Comparison of ENCODE assay signal across 8 cellular contexts in genomic region chr16:588889-589657, GRCh38. TPM values are rescaled to one million over a fixed set of nuclear protein-coding genes. Genes with fewer than 3 reads are reported as not detected.
DNase-seq lines count a peak whose midpoint lies in the region; ATAC-seq, FAIRE-seq and TF ChIP-seq lines count a peak whose summit lies in the region.

No MANE protein-coding gene starts in this region.

- peak overlapping the region; percentile 63 to 97 (median 84) for H3K4me3 ChIP-seq in heart left ventricle

- H3K4me3 Mint-ChIP-seq in type B pancreatic cell: peak overlapping the region; percentile 98

- H3K36me3 Mint-ChIP-seq in type B pancreatic cell: peaks cover 4% of the 10 kb centered on the region

- 0 to 1% (median 0%) methylated on average over 97 to 107 of the region's 107 CpGs for WGBS in adipose tissue, 3 donors
- 0 to 1% (median 1%) methylated on average over 5 to 107 of the region's 107 CpGs for whole genome bisulfite sequencing in heart left ventricle, 4 donors

- H3K27ac Mint-ChIP-seq in type B pancreatic cell: peak overlapping the region; percentile 99

- no peaks in the 10 kb centered on the region for H3K9me3 Mint-ChIP-seq in type B pancreatic cell

- peaks cover 5 to 68% (median 34%) of the 10 kb centered on the region in 12 donors for H3K4me1 ChIP-seq in heart left ventricle

- H3K36me3 ChIP-seq in heart left ventricle: peaks cover 0 to 8% (median 0%) of the 10 kb centered on the region in 9 donors

- TF ChIP-seq CTCF in heart left ventricle (IDR thresholded peaks at IDR 0.05) (no peak), type B pancreatic cell (conservative IDR thresholded peaks at IDR 0.05) (no peak)

- no peaks in the 10 kb centered on the region for H3K9me3 ChIP-seq in heart left ventricle

- ATAC-seq in HG02798 (IDR thresholded peaks at IDR 0.05; ENCODE audit: poor library complexity, unreplicated experiment) (peak; percentile 74), heart left ventricle (peak; percentile 84 to 92 (median 89))

- H3K27me3 Mint-ChIP-seq in type B pancreatic cell: no peaks in the 10 kb centered on the region

- H3K27me3 ChIP-seq in heart left ventricle: no peaks in the 10 kb centered on the region

- TF ChIP-seq POLR2A in GM12892 (IDR thresholded peaks at IDR 0.05; ENCODE audit: low read depth, low read length) (peak; percentile 90), heart left ventricle (IDR thresholded peaks at IDR 0.05) (peak; percentile 47 to 92)

- peak; percentile 88 for DNase-seq in GM12892 (ENCODE audit: insufficient read length)
- peak; percentile 89 for DNase-seq in NCI-H1436 (lab: John Stamatoyannopoulos, UW)
- DNase-seq in SW480 (ENCODE audit: low spot score): peak; percentile 89
- DNase-seq in heart left ventricle: peak; percentile 97 to 99 (median 98)
- DNase-seq in posterior cingulate gyrus: peak; percentile 95 to 100 (median 98)
- peak; percentile 99 for DNase-seq in type B pancreatic cell (ENCODE audit: extremely low spot score, unreplicated experiment)

- H3K27ac ChIP-seq in adipose tissue (ENCODE audit: low read depth, low read length): peak overlapping the region; percentile 63
- peak overlapping the region; percentile 89 to 100 (median 98) for H3K27ac ChIP-seq in heart left ventricle

- H3K4me1 Mint-ChIP-seq in type B pancreatic cell (ENCODE audit: unreplicated experiment): peaks cover 31% of the 10 kb centered on the region

- FAIRE-seq in GM12892 (lab: Jason Lieb, UNC): no peak

- intact Hi-C loops in heart left ventricle (cut with DNase I): loop anchor here in 5 of 10 donors (1.0 to 10.0 kb wide), 4 partner anchors 47 to 66 kb away; partner anchors contain the start of genes MCRIP2 (in 2 of the 5), WDR90 (in 2 of the 5) and METTL26 (in 1 of the 5)
- intact Hi-C loops in posterior cingulate gyrus (cut with DNase I): loop anchor here (10.0 kb wide), 1 partner anchor 64 kb away; the partner anchor contains the start of gene CAPN15

RNA-seq across cellular contexts. Expression of gene RAB40C, which starts 0.8 kb away (rescaled TPM):
- 2.5 TPM for polyA plus RNA-seq in GM12892 (2012; ENCODE audit: missing spikeins)
- polyA plus RNA-seq in adipose tissue (10 to 100 TPM; 16.0 to 42.5 (median 21.2) TPM), heart left ventricle (10 to 100 TPM; 15.2 to 22.0 TPM)
- total RNA-seq in heart left ventricle (10 to 100 TPM; 10.2 to 17.8 (median 12.6) TPM), type B pancreatic cell (ENCODE audit: low replicate concordance) (21.4 and 26.5 TPM in 2 replicates)

RNA-seq across cellular contexts. Expression of gene PIGQ, which starts 19.3 kb away (rescaled TPM):
- 5.1 TPM for polyA plus RNA-seq in GM12892 (2012; ENCODE audit: missing spikeins)
- 10 to 100 TPM; 36.6 to 47.7 (median 37.6) TPM for polyA plus RNA-seq in adipose tissue
- total RNA-seq in heart left ventricle: 10 to 100 TPM; 16.4 to 39.5 (median 22.0) TPM
- 10 to 100 TPM; 21.8 to 35.8 TPM for polyA plus RNA-seq in heart left ventricle
- 58.2 and 83.5 TPM in 2 replicates for total RNA-seq in type B pancreatic cell (ENCODE audit: low replicate concordance)

RNA-seq across cellular contexts. Expression of gene NHLRC4, which starts 22.3 kb away (rescaled TPM):
- polyA plus RNA-seq in GM12892 (2012; ENCODE audit: missing spikeins): 0.28 TPM
- polyA plus RNA-seq in adipose tissue: 1 to 10 TPM in 1 of 3 donors, under 1 TPM in 2; 0.22 to 1.3 (median 0.61) TPM
- under 1 TPM in 8 of 9 donors, not detected in 1; 0.23 to 0.86 (median 0.56) TPM for total RNA-seq in heart left ventricle
- under 1 TPM; 0.46 to 0.50 TPM for polyA plus RNA-seq in heart left ventricle
- total RNA-seq in type B pancreatic cell (ENCODE audit: low replicate concordance): 0.52 and 1.4 TPM in 2 replicates

RNA-seq across cellular contexts. Expression of gene PRR35, which starts 28.9 kb away (rescaled TPM):
- polyA plus RNA-seq in GM12892 (2012; ENCODE audit: missing spikeins): not detected
- polyA plus RNA-seq in adipose tissue (under 1 TPM in 1 of 3 donors, not detected in 2; 0.20 TPM), heart left ventricle (not detected)
- total RNA-seq in heart left ventricle (not detected), type B pancreatic cell (ENCODE audit: low replicate concordance) (0.12 TPM in 2 replicates)

RNA-seq across cellular contexts. Expression of gene WFIKKN1, which starts 41.7 kb away (rescaled TPM):
- polyA plus RNA-seq in GM12892 (2012; ENCODE audit: missing spikeins): not detected
- polyA plus RNA-seq in adipose tissue (under 1 TPM; 0.25 to 0.85 (median 0.67) TPM), heart left ventricle (under 1 TPM; 0.30 to 0.51 TPM)
- total RNA-seq in heart left ventricle (1 to 10 TPM in 1 of 9 donors, under 1 TPM in 8; 0.15 to 1.1 (median 0.25) TPM), type B pancreatic cell (ENCODE audit: low replicate concordance) (0.71 and 9.0 TPM in 2 replicates)

Comparison
In these comparisons a context has a peak if more than half of its experiments do, and no peak if none do; other contexts are left out.
1. Peak in every context shown above with its lines: DNase-seq, ATAC-seq, H3K4me3 ChIP-seq and H3K27ac ChIP-seq.